In the genomic region with DNA sequence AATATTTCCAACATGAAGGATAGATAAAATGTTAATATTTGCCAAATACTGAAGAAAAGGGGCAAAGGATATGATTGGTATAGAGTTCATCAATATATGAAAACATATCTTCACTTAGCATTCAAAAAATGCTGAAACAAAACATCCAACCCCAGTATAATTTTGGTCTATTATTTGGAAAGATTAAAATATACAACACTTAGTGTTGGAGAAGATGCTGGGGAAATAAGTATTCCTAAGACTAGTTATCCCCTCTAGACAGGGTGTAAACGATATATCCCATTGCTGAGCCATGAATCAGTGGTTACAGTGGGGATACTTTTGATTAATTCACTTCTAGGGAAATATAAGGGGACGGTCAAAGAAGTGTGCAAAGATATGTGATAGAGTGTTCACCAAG, we compare ENCODE assay signal across 16 cellular contexts.
"Had no signal": no experiment of that assay in that cellular context is flagged by ENCODE, and none has a peak within 500 bp of the region (broad histone marks: within the 10 kb centered on the region; RNA-seq: fewer than 3 reads in every experiment).

No MANE protein-coding gene starts in this region.

- H3K27me3 ChIP-seq: dorsolateral prefrontal cortex, esophagus muscularis mucosa, foreskin keratinocyte, gastroesophageal sphincter, heart left ventricle, left lung had no signal

- H3K4me1 ChIP-seq: esophagus muscularis mucosa, foreskin keratinocyte, left lung, lower lobe of right lung had no signal

- H3K4me3 ChIP-seq: coronary artery, dorsolateral prefrontal cortex, esophagus muscularis mucosa, gastroesophageal sphincter, heart left ventricle, left lung, lower lobe of right lung, mucosa of descending colon had no signal

- H3K9me3 ChIP-seq: esophagus muscularis mucosa, gastroesophageal sphincter, left lung, lower lobe of right lung, mucosa of descending colon had no signal

- DNase-seq: dermis blood vessel endothelial cell; dorsolateral prefrontal cortex; effector CD4-positive, alpha-beta T cell; effector memory CD4-positive, alpha-beta T cell; foreskin keratinocyte; heart left ventricle; hippocampal formation; left cardiac atrium; left lung; left ventricle myocardium superior; lower lobe of right lung; mucosa of descending colon; naive B cell had no signal

- H3K27ac ChIP-seq: coronary artery, esophagus muscularis mucosa, foreskin keratinocyte, gastroesophageal sphincter, heart left ventricle, left lung, lower lobe of right lung had no signal
